ENCODE assay signal across 8 cellular contexts in genomic region chr5:71289946-71290345, GRCh38.
A peak's percentile ranks its signal among the peaks of the same experiment; 100 is the strongest.
DNase-seq lines count a peak whose midpoint lies in the region; ATAC-seq, FAIRE-seq and TF ChIP-seq lines count a peak whose summit lies in the region.
"Not testable (repeated sequence)": the region's sequence is repeated elsewhere in the genome, so short reads cannot be mapped to it uniquely, and the experiment has no call there.

No MANE protein-coding gene starts in this region.

- ATAC-seq in activated B cell treated with CpG ODN at 0.5 μM for 24 hours (ENCODE audit: low read depth); pancreas; stimulated activated naive CD8-positive, alpha-beta T cell treated with anti-CD3 and anti-CD28 coated beads, Interleukin-15, amount 100 ng/mL, for 72 hours: not testable (repeated sequence)

- not testable (repeated sequence) for H3K9ac ChIP-seq in endodermal cell (ENCODE audit: extremely low read depth, low read length, poor library complexity, severe bottlenecking)

- not testable (repeated sequence) for H3K27ac ChIP-seq in HEK293 (ENCODE audit: extremely low read depth, low read depth, low read length); endodermal cell (ENCODE audit: low read depth, low read length)
- H3K27ac ChIP-seq in ascending aorta (peak overlapping the region; percentile 71 to 73), pancreas (peak overlapping the region in 2 of 4 donors; percentile 58 to 70), uterus (peak overlapping the region; percentile 72 to 73)

- no CpG with 5 or more reads among the region's 42 CpGs for WGBS in endodermal cell (ENCODE audit: insufficient coverage in 1 of 2, insufficient read length in 1 of 2), 2 experiments
- WGBS in pancreas, 2 donors, result 0% methylated on average over 3 to 21 of the region's 42 CpGs

- not testable (repeated sequence) for H3K36me3 ChIP-seq in HEK293 (ENCODE audit: control insufficient read depth in 2 of 2, insufficient read depth in 1 of 2, low read length in 2 of 2); ascending aorta; endodermal cell (ENCODE audit: control insufficient read depth, insufficient read depth, low read length); pancreas; uterus

- POLR2A ChIA-PET in HEK293 (lab: Yijun Ruan, JAX); activated B cell treated with CpG ODN at 0.5 μM for 24 hours (lab: Charles Lee): not testable (repeated sequence)

- not testable (repeated sequence) for H3K36me3 Mint-ChIP-seq in activated B cell treated with CpG ODN at 0.5 μM for 24 hours (ENCODE audit: low read depth); endodermal cell (ENCODE audit: low read depth); immature natural killer cell

- not testable (repeated sequence) for TF ChIP-seq CTCF in HEK293 (tag by site-specific recombination; IDR thresholded peaks at IDR 0.05); activated B cell treated with CpG ODN at 0.5 μM for 24 hours (IDR thresholded peaks at IDR 0.05); ascending aorta (IDR thresholded peaks at IDR 0.05); pancreas (IDR thresholded peaks at IDR 0.05); uterus (IDR thresholded peaks at IDR 0.05)
- TF ChIP-seq CTCF in endodermal cell (conservative IDR thresholded peaks at IDR 0.05), result peak; percentile 19

- not testable (repeated sequence) for H3K27me3 Mint-ChIP-seq in activated B cell treated with CpG ODN at 0.5 μM for 24 hours; endodermal cell (ENCODE audit: insufficient read depth); immature natural killer cell (ENCODE audit: low read depth in 3 of 3); stimulated activated naive CD8-positive, alpha-beta T cell treated with anti-CD3 and anti-CD28 coated beads, Interleukin-15, amount 100 ng/mL, for 72 hours

- H3K4me3 Mint-ChIP-seq in activated B cell treated with CpG ODN at 0.5 μM for 24 hours; endodermal cell; immature natural killer cell; stimulated activated naive CD8-positive, alpha-beta T cell treated with anti-CD3 and anti-CD28 coated beads, Interleukin-15, amount 100 ng/mL, for 72 hours: not testable (repeated sequence)

- not testable (repeated sequence) for H3K4me1 ChIP-seq in HEK293 (ENCODE audit: control insufficient read depth, insufficient read depth, low read length); ascending aorta; endodermal cell (ENCODE audit: control insufficient read depth, insufficient read depth, low read length); pancreas; uterus

- H3K27ac Mint-ChIP-seq in activated B cell treated with CpG ODN at 0.5 μM for 24 hours; endodermal cell; immature natural killer cell; stimulated activated naive CD8-positive, alpha-beta T cell treated with anti-CD3 and anti-CD28 coated beads, Interleukin-15, amount 100 ng/mL, for 72 hours: not testable (repeated sequence)

- CTCF ChIA-PET in HEK293 (lab: Yijun Ruan, JAX); activated B cell treated with CpG ODN at 0.5 μM for 24 hours (lab: Charles Lee): not testable (repeated sequence)

- H3K4me1 Mint-ChIP-seq in activated B cell treated with CpG ODN at 0.5 μM for 24 hours; endodermal cell; immature natural killer cell; stimulated activated naive CD8-positive, alpha-beta T cell treated with anti-CD3 and anti-CD28 coated beads, Interleukin-15, amount 100 ng/mL, for 72 hours: not testable (repeated sequence)

- H3K4me3 ChIP-seq in HEK293 (ENCODE audit: low read depth, low read length); endodermal cell (ENCODE audit: low read length): not testable (repeated sequence)
- H3K4me3 ChIP-seq in ascending aorta (peak overlapping the region; percentile 47 to 54), pancreas (peak overlapping the region in 3 of 4 donors; percentile 31 to 40 (median 32)), uterus (peak overlapping the region in 1 of 2 donors; percentile 37)

- FAIRE-seq in pancreas (lab: Jason Lieb, UNC), result not testable (repeated sequence)

- not testable (repeated sequence) for TF ChIP-seq POLR2A in uterus (IDR thresholded peaks at IDR 0.05)

- intact Hi-C loops in activated B cell treated with CpG ODN at 0.5 μM for 24 hours (cut with micrococcal nuclease); ascending aorta (cut with DNase I); pancreas (cut with DNase I); uterus (cut with DNase I; ENCODE audit: low total_unique reads): not testable (repeated sequence)

- not testable (repeated sequence) for H3K9me3 ChIP-seq in HEK293 (ENCODE audit: control insufficient read depth, insufficient read depth, low read depth, low read length); ascending aorta; endodermal cell (ENCODE audit: control insufficient read depth, low read length); pancreas; uterus

- not testable (repeated sequence) for H3K27me3 ChIP-seq in ascending aorta; endodermal cell (ENCODE audit: control insufficient read depth, insufficient read depth, low read length, poor library complexity, severe bottlenecking); pancreas; uterus

- H3K9me3 Mint-ChIP-seq in activated B cell treated with CpG ODN at 0.5 μM for 24 hours; endodermal cell; immature natural killer cell; stimulated activated naive CD8-positive, alpha-beta T cell treated with anti-CD3 and anti-CD28 coated beads, Interleukin-15, amount 100 ng/mL, for 72 hours: not testable (repeated sequence)

- DNase-seq in activated B cell treated with CpG ODN at 0.5 μM for 24 hours, result peak; percentile 61
- DNase-seq in ascending aorta (ENCODE audit: low spot score in 2 of 2); endodermal cell; pancreas; uterus: not testable (repeated sequence)
- peak; percentile 71 to 89 (median 80) for DNase-seq in immature natural killer cell
- DNase-seq in stimulated activated naive CD8-positive, alpha-beta T cell treated with anti-CD3 and anti-CD28 coated beads, Interleukin-15, amount 100 ng/mL, for 72 hours, result peak; percentile 68 to 75

TF ChIP-seq in HEK293, 187 proteins besides CTCF, POLR2A, EP300 and RAD21:
- peak; percentile 27 for TF ChIP-seq ZBTB26 (tag by site-specific recombination; optimal IDR thresholded peaks at IDR 0.05)
- TF ChIP-seq ZBTB8A (tag by site-specific recombination; IDR thresholded peaks at IDR 0.05), result 0 out of 2 replicates have a peak, but pooled peaks have one; percentile 46
- TF ChIP-seq ZBTB11 (tag by site-specific recombination; conservative IDR thresholded peaks at IDR 0.05; ENCODE audit: low read depth), result peak; percentile 41; the same call in 1 of the 2 replicates
